ENCODE assay signal across 14 cellular contexts in genomic region chr3:104825116-104825515, GRCh38.
A peak's percentile ranks its signal among the peaks of the same experiment; 100 is the strongest.
DNase-seq lines count a peak whose midpoint lies in the region; ATAC-seq and TF ChIP-seq lines count a peak whose summit lies in the region.
"Had no signal": no experiment of that assay in that cellular context is flagged by ENCODE, and none has a peak within 500 bp of the region (broad histone marks: within the 10 kb centered on the region; RNA-seq: fewer than 3 reads in every experiment).

No MANE protein-coding gene starts in this region.

- no peaks in the 10 kb centered on the region for H3K9me3 ChIP-seq in WERI-Rb-1 (ENCODE audit: severe bottlenecking)
- H3K9me3 ChIP-seq: prostate gland had no signal

- POLR2A ChIA-PET in BJ (lab: Charles Lee) = no interaction called here

- TF ChIP-seq CTCF in BJ (IDR thresholded peaks at IDR 0.05; ENCODE audit: insufficient read depth, low read depth, low read length) (no peak), astrocyte of the cerebellum (IDR thresholded peaks at IDR 0.05; ENCODE audit: low read depth, low read length, missing control alignments) (no peak), WERI-Rb-1 (IDR thresholded peaks at IDR 0.05; ENCODE audit: low read depth, low read length) (no peak)

- ATAC-seq in GM19328 (IDR thresholded peaks at IDR 0.05; ENCODE audit: unreplicated experiment) (no peak), HG03039 (IDR thresholded peaks at IDR 0.05; ENCODE audit: unreplicated experiment) (no peak)
- ATAC-seq: activated CD8-positive, alpha-beta T cell treated with anti-CD3 and anti-CD28 coated beads for 36 hours had no signal

- no peaks in the 10 kb centered on the region for H3K27me3 ChIP-seq in BJ (ENCODE audit: control insufficient read depth, insufficient read depth, low read length)
- H3K27me3 ChIP-seq in WERI-Rb-1 (ENCODE audit: insufficient read depth, low read depth, severe bottlenecking) = no peaks in the 10 kb centered on the region
- H3K27me3 ChIP-seq: dorsolateral prefrontal cortex had no signal

- H3K36me3 ChIP-seq in BJ (ENCODE audit: control insufficient read depth, insufficient read depth, low read length) = no peaks in the 10 kb centered on the region
- no peaks in the 10 kb centered on the region for H3K36me3 ChIP-seq in WERI-Rb-1
- H3K36me3 ChIP-seq: prostate gland had no signal

- CTCF ChIA-PET in BJ (lab: Yijun Ruan, JAX) = no interaction called here

- H3K4me3 ChIP-seq in BJ (ENCODE audit: low read depth, low read length) (no peak overlapping the region), astrocyte of the cerebellum (ENCODE audit: low read depth, low read length) (no peak overlapping the region), WERI-Rb-1 (ENCODE audit: low read depth, low read length) (no peak overlapping the region)
- H3K4me3 ChIP-seq: dorsolateral prefrontal cortex, prostate gland had no signal

- DNase-seq in BJ (ENCODE audit: low read depth) = peak; percentile 13
- peak; percentile 12 for DNase-seq in NCI-H1092 (lab: John Stamatoyannopoulos, UW)
- peak; percentile 62 for DNase-seq in astrocyte of the cerebellum (ENCODE audit: low read depth)
- peak; percentile 57 for DNase-seq in islet precursor cell
- no peak for DNase-seq in WERI-Rb-1
- DNase-seq in NCI-H524 treated with DMSO at 0.1 percent for 48 hours (lab: John Stamatoyannopoulos, UW) = no peak
- DNase-seq: activated CD8-positive, alpha-beta T cell treated with anti-CD3 and anti-CD28 coated beads for 36 hours; AML-193; dorsolateral prefrontal cortex; SHP77 treated with DMSO at 0.1 percent for 48 hours; stimulated activated CD8-positive, alpha-beta memory T cell treated with anti-CD3 and anti-CD28 coated beads, Interleukin-4, amount 100 ng/mL, for 48 hours had no signal

- in situ Hi-C loops in astrocyte of the cerebellum (cut with HindIII; ENCODE audit: low sequenced_read_pairs) = no loop called here

- H3K27ac ChIP-seq in WERI-Rb-1 = no peak overlapping the region
- H3K27ac ChIP-seq: dorsolateral prefrontal cortex, prostate gland had no signal

Comparison
In these comparisons a context has a peak if more than half of its experiments do, and no peak if none do; other contexts are left out.
1. DNase-seq: peak in BJ (single experiment), NCI-H1092 (single experiment), astrocyte of the cerebellum (single experiment) and islet precursor cell (single experiment); none in WERI-Rb-1 (single experiment) and NCI-H524 treated with DMSO at 0.1 percent for 48 hours (single experiment).